In the genomic region with DNA sequence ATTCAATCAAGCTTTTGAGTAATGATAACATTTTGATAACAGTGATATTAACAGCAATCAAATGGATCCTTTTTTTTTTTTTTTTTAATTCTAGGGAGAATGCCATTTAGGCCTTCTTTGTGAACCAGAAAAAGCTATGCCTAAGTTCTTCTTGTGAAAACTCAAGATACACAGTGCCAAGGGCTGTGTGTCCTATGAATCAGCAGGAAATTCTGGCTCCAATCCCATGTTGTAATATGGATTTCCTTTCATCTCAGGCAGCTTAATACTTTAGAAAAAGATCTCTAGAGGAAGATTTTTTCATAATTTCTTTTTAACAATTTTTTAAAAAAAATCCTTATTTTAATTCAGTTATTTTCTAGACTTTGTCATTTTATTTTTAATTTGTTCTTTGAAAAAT, we compare ENCODE assay signal across 21 cellular contexts.
A peak's percentile ranks its signal among the peaks of the same experiment; 100 is the strongest.
DNase-seq lines count a peak whose midpoint lies in the region; ATAC-seq, FAIRE-seq and TF ChIP-seq lines count a peak whose summit lies in the region.
"Had no signal": no experiment of that assay in that cellular context is flagged by ENCODE, and none has a peak within 500 bp of the region (broad histone marks: within the 10 kb centered on the region; RNA-seq: fewer than 3 reads in every experiment).

No MANE protein-coding gene starts in this region.

- TF ChIP-seq CTCF in osteoblast (IDR thresholded peaks at IDR 0.05; ENCODE audit: extremely low read depth, low read depth, low read length): no peak

- peaks cover 38% of the 10 kb centered on the region for H3K4me1 ChIP-seq in osteoblast (ENCODE audit: insufficient read depth, low read length)
- H3K4me1 ChIP-seq: Caco-2, HAP-1 had no signal

- peak overlapping the region; percentile 8 for H3K27ac ChIP-seq in osteoblast (ENCODE audit: low read depth, low read length)
- H3K27ac ChIP-seq: SJCRH30, skin epidermis had no signal

- no peak for ATAC-seq in HG03457 (IDR thresholded peaks at IDR 0.05; ENCODE audit: unreplicated experiment)
- ATAC-seq: activated naive CD4-positive, alpha-beta T cell treated with anti-CD3 and anti-CD28 coated beads, Interleukin-2, amount 50 U/mL, for 72 hours; left cardiac atrium; mucosa of descending colon had no signal

- no peaks in the 10 kb centered on the region for H4K20me1 ChIP-seq in osteoblast (ENCODE audit: insufficient read depth, low read length)

- peak; percentile 21 for FAIRE-seq in endometrium (lab: Jason Lieb, UNC)
- FAIRE-seq: TTC549 had no signal

- no peak overlapping the region for H2AFZ ChIP-seq in osteoblast (ENCODE audit: low read length)

- H3K4me2 ChIP-seq in osteoblast (ENCODE audit: insufficient read depth, low read length): no peak overlapping the region

- no peaks in the 10 kb centered on the region for H3K79me2 ChIP-seq in osteoblast (ENCODE audit: insufficient read depth, low read length)

- no peak overlapping the region for H3K4me3 ChIP-seq in osteoblast (ENCODE audit: insufficient read depth, low read length)
- H3K4me3 ChIP-seq: HAP-1, mucosa of descending colon, SJCRH30, skin epidermis had no signal

- H3K36me3 ChIP-seq in osteoblast (ENCODE audit: insufficient read depth, low read length): no peaks in the 10 kb centered on the region
- H3K36me3 ChIP-seq: HAP-1, SJCRH30 had no signal

- DNase-seq in Daoy (ENCODE audit: low read depth): peak; percentile 61
- peak; percentile 24 for DNase-seq in NCI-H69 (lab: John Stamatoyannopoulos, UW)
- no peak for DNase-seq in osteoblast (ENCODE audit: insufficient read length, low spot score, missing footprints)
- no peak for DNase-seq in islet precursor cell
- no peak for DNase-seq in NCI-H510A (lab: John Stamatoyannopoulos, UW)
- no peak for DNase-seq in NCI-H1105 (lab: John Stamatoyannopoulos, UW)
- DNase-seq: activated CD4-positive, alpha-beta T cell treated with anti-CD3 and anti-CD28 coated beads, Interleukin-2, amount 50 U/mL, for 4 hours; activated T-cell treated with anti-CD3 and anti-CD28 coated beads, Interleukin-2, amount 50 U/mL, for 24 hours; Caco-2; central memory CD4-positive, alpha-beta T cell; left cardiac atrium; mucosa of descending colon; NCI-H1417; nucleus accumbens; SJCRH30 had no signal

- no peaks in the 10 kb centered on the region for H3K9me3 ChIP-seq in osteoblast (ENCODE audit: low read depth, low read length)
- H3K9me3 ChIP-seq: Caco-2, HAP-1, mucosa of descending colon, SJCRH30 had no signal

- no peaks in the 10 kb centered on the region for H3K27me3 ChIP-seq in osteoblast (ENCODE audit: insufficient read depth, low read length)
- H3K27me3 ChIP-seq: SJCRH30 had no signal

Comparison
In these comparisons a context has a peak if more than half of its experiments do, and no peak if none do; other contexts are left out.
1. DNase-seq: peak in Daoy (single experiment) and NCI-H69 (single experiment); none in osteoblast (single experiment), islet precursor cell (single experiment), NCI-H510A (single experiment) and NCI-H1105 (single experiment).